ENCODE assay signal across 12 cellular contexts in genomic region chr14:102280376-102280962, GRCh38. TPM values are rescaled to one million over a fixed set of nuclear protein-coding genes. Genes with fewer than 3 reads are reported as not detected.
DNase-seq lines count a peak whose midpoint lies in the region; ATAC-seq, FAIRE-seq and TF ChIP-seq lines count a peak whose summit lies in the region.
"Had no signal": no experiment of that assay in that cellular context is flagged by ENCODE, and none has a peak within 500 bp of the region (broad histone marks: within the 10 kb centered on the region; RNA-seq: fewer than 3 reads in every experiment).

No MANE protein-coding gene starts in this region.

- ATAC-seq in GM19455 (IDR thresholded peaks at IDR 0.05; ENCODE audit: unreplicated experiment): no peak

- no peaks in the 10 kb centered on the region for H3K9me3 Mint-ChIP-seq in glutamatergic neuron (ENCODE audit: unreplicated experiment)
- H3K9me3 Mint-ChIP-seq: IgD-negative memory B cell had no signal

- no peaks in the 10 kb centered on the region for H3K9me1 ChIP-seq in keratinocyte (ENCODE audit: control insufficient read depth, extremely low read depth, insufficient read depth, low read length)

- H3K36me3 ChIP-seq in ACC112 (ENCODE audit: insufficient read depth, low read length) (peaks cover 16% of the 10 kb centered on the region), keratinocyte (ENCODE audit: control insufficient read depth in 2 of 2, extremely low read depth in 1 of 2, insufficient read depth in 2 of 2, low read length in 2 of 2) (peaks cover 3 to 7% of the 10 kb centered on the region in 2 experiments)
- H3K36me3 ChIP-seq: BLaER1 treated with 17β-estradiol and CSF1 and Interleukin-3, amounts not matched to agents 10 nM and 100 nM had no signal

- no peak overlapping the region for H3K4me3 Mint-ChIP-seq in glutamatergic neuron (ENCODE audit: unreplicated experiment)
- H3K4me3 Mint-ChIP-seq: IgD-negative memory B cell had no signal

- no peaks in the 10 kb centered on the region for H3K27me3 Mint-ChIP-seq in glutamatergic neuron (ENCODE audit: unreplicated experiment)
- H3K27me3 Mint-ChIP-seq: IgD-negative memory B cell had no signal

- H3K9ac ChIP-seq in keratinocyte (ENCODE audit: control insufficient read depth, extremely low read depth, insufficient read depth, low read length): peak overlapping the region; percentile 66
- H3K9ac ChIP-seq: BLaER1 treated with 17β-estradiol and CSF1 and Interleukin-3, amounts not matched to agents 10 nM and 100 nM had no signal

- H3K27ac Mint-ChIP-seq in glutamatergic neuron (ENCODE audit: unreplicated experiment): no peak overlapping the region
- H3K27ac Mint-ChIP-seq: IgD-negative memory B cell had no signal

- in situ Hi-C loops in astrocyte of the spinal cord (cut with HindIII; ENCODE audit: low sequenced_read_pairs): no loop called here

- dilution Hi-C loops in keratinocyte (cut with MboI; ENCODE audit: extremely low pct_ligation_motif_present, low sequenced_read_pairs): no loop called here

- FAIRE-seq in keratinocyte (lab: Jason Lieb, UNC): no peak

- DNase-seq in HT1080 (ENCODE audit: low read depth) (peak; percentile 93), astrocyte of the spinal cord (ENCODE audit: low read depth, low spot score) (peak; percentile 96), keratinocyte (ENCODE audit: low read depth, low spot score) (peak; percentile 56), NCI-H146 treated with DMSO at 0.1 percent for 48 hours (lab: John Stamatoyannopoulos, UW; ENCODE audit: unreplicated experiment) (no peak), glutamatergic neuron (no peak), DMS153 (lab: John Stamatoyannopoulos, UW) (no peak)
- DNase-seq: midbrain had no signal

- H3K27ac ChIP-seq in ACC112 (ENCODE audit: low read depth, low read length) (peak overlapping the region; percentile 100), keratinocyte (ENCODE audit: control insufficient read depth, insufficient read depth, low read length) (peak overlapping the region; percentile 86)
- H3K27ac ChIP-seq: BLaER1 treated with 17β-estradiol and CSF1 and Interleukin-3, amounts not matched to agents 10 nM and 100 nM had no signal

- H2AFZ ChIP-seq in ACC112 (ENCODE audit: low read length, unreplicated experiment) (no peak overlapping the region), keratinocyte (ENCODE audit: control insufficient read depth, low read length) (no peak overlapping the region)

- H3K4me1 ChIP-seq in ACC112 (ENCODE audit: control insufficient read depth, insufficient read depth, low read length, unreplicated experiment) (peaks cover 75% of the 10 kb centered on the region), keratinocyte (ENCODE audit: control insufficient read depth, extremely low read depth, insufficient read depth, low read length) (peaks cover 32% of the 10 kb centered on the region)
- H3K4me1 ChIP-seq: BLaER1 treated with 17β-estradiol and CSF1 and Interleukin-3, amounts not matched to agents 10 nM and 100 nM had no signal

- peak overlapping the region; percentile 42 for H3K4me2 ChIP-seq in keratinocyte (ENCODE audit: control insufficient read depth, extremely low read depth, insufficient read depth, low read depth, low read length)
- H3K4me2 ChIP-seq: BLaER1 treated with 17β-estradiol and CSF1 and Interleukin-3, amounts not matched to agents 10 nM and 100 nM had no signal

- no peaks in the 10 kb centered on the region for H3K9me3 ChIP-seq in keratinocyte (ENCODE audit: control insufficient read depth, low read depth, low read length)
- H3K9me3 ChIP-seq: BLaER1 treated with 17β-estradiol and CSF1 and Interleukin-3, amounts not matched to agents 10 nM and 100 nM; esophagus muscularis mucosa had no signal

- TF ChIP-seq CTCF in astrocyte of the spinal cord (IDR thresholded peaks at IDR 0.05; ENCODE audit: low read depth, low read length): no peak
- TF ChIP-seq CTCF in keratinocyte (optimal IDR thresholded peaks at IDR 0.05 in 1 of 3, IDR thresholded peaks at IDR 0.05 in 1 of 3, conservative IDR thresholded peaks at IDR 0.05 in 1 of 3; ENCODE audit: extremely low read depth in 1 of 3, insufficient read depth in 2 of 3, low read length in 3 of 3): no peak
- no peak for TF ChIP-seq CTCF in glutamatergic neuron (IDR thresholded peaks at IDR 0.05; ENCODE audit: partially characterized antibody, unreplicated experiment)

- H3K79me2 ChIP-seq in ACC112 (ENCODE audit: control insufficient read depth, insufficient read depth, low read length, unreplicated experiment) (peaks cover 16% of the 10 kb centered on the region), keratinocyte (ENCODE audit: control insufficient read depth, insufficient read depth, low read length) (no peaks in the 10 kb centered on the region)

- H3K4me3 ChIP-seq in ACC112 (ENCODE audit: low read depth, low read length) (peak overlapping the region; percentile 57), astrocyte of the spinal cord (ENCODE audit: low read depth, low read length) (no peak overlapping the region), keratinocyte (ENCODE audit: control insufficient read depth in 2 of 3, extremely low read depth in 1 of 3, insufficient read depth in 2 of 3, low read depth in 1 of 3, low read length in 3 of 3) (no peak overlapping the region)
- H3K4me3 ChIP-seq: BLaER1 treated with 17β-estradiol and CSF1 and Interleukin-3, amounts not matched to agents 10 nM and 100 nM; esophagus muscularis mucosa had no signal

- H4K20me1 ChIP-seq in keratinocyte (ENCODE audit: control insufficient read depth, extremely low read depth, insufficient read depth, low read length): no peaks in the 10 kb centered on the region
- H4K20me1 ChIP-seq: BLaER1 treated with 17β-estradiol and CSF1 and Interleukin-3, amounts not matched to agents 10 nM and 100 nM had no signal

- H3K36me3 Mint-ChIP-seq in glutamatergic neuron (ENCODE audit: unreplicated experiment): peaks cover 5% of the 10 kb centered on the region
- H3K36me3 Mint-ChIP-seq: IgD-negative memory B cell had no signal

- no peaks in the 10 kb centered on the region for H3K27me3 ChIP-seq in ACC112 (ENCODE audit: insufficient read depth, low read length)
- no peaks in the 10 kb centered on the region for H3K27me3 ChIP-seq in keratinocyte (ENCODE audit: control insufficient read depth, extremely low read depth, insufficient read depth, low read length)
- H3K27me3 ChIP-seq: BLaER1 treated with 17β-estradiol and CSF1 and Interleukin-3, amounts not matched to agents 10 nM and 100 nM; esophagus muscularis mucosa had no signal

- peaks cover 2% of the 10 kb centered on the region for H3K4me1 Mint-ChIP-seq in glutamatergic neuron (ENCODE audit: low read depth, unreplicated experiment)
- H3K4me1 Mint-ChIP-seq: IgD-negative memory B cell had no signal

RNA-seq across cellular contexts. Expression of gene MOK, which starts 24.5 kb away (rescaled TPM):
- 34.5 and 36.6 TPM in 2 replicates for total RNA-seq in HT1080 (2014; rRNA removed; shearing (Covaris generic))
- 71.9 and 84.1 TPM in 2 replicates for polyA plus RNA-seq in HT1080 (2015; cell fraction: cytosol; rRNA removed)
- polyA plus RNA-seq in HT1080 (2015; cell fraction: nucleus; rRNA removed): 234 and 239 TPM in 2 replicates
- polyA plus RNA-seq in keratinocyte: 24.5 to 41.7 TPM (median 38.1 TPM) in 3 replicates
- 8.0 TPM for polyA plus RNA-seq in keratinocyte (2011; ENCODE audit: low read depth)
- 20.8 and 24.2 TPM in 2 replicates for polyA plus RNA-seq in keratinocyte (2011; cell fraction: cytosol; rRNA removed)
- 85.4 and 109 TPM in 2 replicates for polyA plus RNA-seq in keratinocyte (2011; cell fraction: nucleus; rRNA removed)
- polyA plus RNA-seq in keratinocyte (2012; ENCODE audit: low replicate concordance): 7.6 and 32.2 TPM in 2 replicates
- 11.1 to 34.4 TPM (median 26.8 TPM) in 3 replicates for polyA minus RNA-seq in keratinocyte
- 7.7 TPM for polyA minus RNA-seq in keratinocyte (2011; cell fraction: cytosol; rRNA and poly(A)+ RNA removed)
- 20.0 and 40.4 TPM in 2 replicates for polyA minus RNA-seq in keratinocyte (2011; cell fraction: nucleus; rRNA and poly(A)+ RNA removed)
- total RNA-seq in glutamatergic neuron (ENCODE audit: unreplicated experiment): 6.5 TPM

RNA-seq across cellular contexts. Expression of gene ZNF839, which starts 39.1 kb away (rescaled TPM):
- 8.0 and 12.5 TPM in 2 replicates for total RNA-seq in HT1080 (2014; rRNA removed; shearing (Covaris generic))
- 9.9 and 12.6 TPM in 2 replicates for polyA plus RNA-seq in HT1080 (2015; cell fraction: cytosol; rRNA removed)
- polyA plus RNA-seq in HT1080 (2015; cell fraction: nucleus; rRNA removed): 42.4 and 46.9 TPM in 2 replicates
- 9.9 to 11.0 TPM (median 10.9 TPM) in 3 replicates for polyA plus RNA-seq in keratinocyte
- 6.7 TPM for polyA plus RNA-seq in keratinocyte (2011; ENCODE audit: low read depth)
- polyA plus RNA-seq in keratinocyte (2011; cell fraction: cytosol; rRNA removed): 5.5 and 6.5 TPM in 2 replicates
- polyA plus RNA-seq in keratinocyte (2011; cell fraction: nucleus; rRNA removed): 32.9 and 37.3 TPM in 2 replicates
- polyA plus RNA-seq in keratinocyte (2012; ENCODE audit: low replicate concordance): 6.6 and 8.6 TPM in 2 replicates
- 3.1 to 13.4 TPM (median 9.4 TPM) in 3 replicates for polyA minus RNA-seq in keratinocyte
- polyA minus RNA-seq in keratinocyte (2011; cell fraction: cytosol; rRNA and poly(A)+ RNA removed): 9.0 TPM
- 8.5 and 11.6 TPM in 2 replicates for polyA minus RNA-seq in keratinocyte (2011; cell fraction: nucleus; rRNA and poly(A)+ RNA removed)
- 13.6 TPM for total RNA-seq in glutamatergic neuron (ENCODE audit: unreplicated experiment)

Comparison
In these comparisons a context has a peak if more than half of its experiments do, and no peak if none do; other contexts are left out.
1. DNase-seq: peak in HT1080 (single experiment), astrocyte of the spinal cord (single experiment) and keratinocyte (single experiment); none in NCI-H146 treated with DMSO at 0.1 percent for 48 hours (single experiment), glutamatergic neuron (single experiment) and DMS153 (single experiment).